In the genomic region with DNA sequence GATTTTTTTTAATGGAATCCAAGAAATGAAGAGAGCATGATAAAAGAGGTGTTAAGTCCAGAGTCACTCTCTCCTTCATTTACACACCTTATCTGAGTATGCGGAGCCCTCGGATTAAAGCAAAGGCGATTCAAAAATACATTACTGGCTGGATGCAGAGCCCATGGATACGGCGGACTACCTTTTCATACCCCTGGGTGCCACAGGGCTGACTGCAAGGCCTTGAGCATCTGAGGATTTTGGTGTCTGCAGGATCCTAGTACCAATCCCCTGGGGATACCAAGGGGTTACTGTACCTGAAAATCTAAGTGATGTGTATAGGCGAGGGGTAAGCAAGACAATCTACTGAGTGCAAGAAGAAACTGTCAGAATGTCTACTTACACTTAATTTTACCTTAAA, we compare ENCODE assay signal across 16 cellular contexts. TPM values are rescaled to one million over a fixed set of nuclear protein-coding genes. Genes with fewer than 3 reads are reported as not detected.
DNase-seq lines count a peak whose midpoint lies in the region; ATAC-seq lines count a peak whose summit lies in the region.
"Had no signal": no experiment of that assay in that cellular context is flagged by ENCODE, and none has a peak within 500 bp of the region (broad histone marks: within the 10 kb centered on the region; RNA-seq: fewer than 3 reads in every experiment).

No MANE protein-coding gene starts in this region.

- H3K4me3 Mint-ChIP-seq in T-helper 2 cell treated with Interferon-gamma antibody and Interleukin-4, amounts not matched to agents 5 μg/mL and 100 μg/mL, for 36 hours = peak overlapping the region; percentile 73
- H3K4me3 Mint-ChIP-seq in activated T-helper 1 cell treated with anti-CD3 and anti-CD28 coated beads, Interleukin-12 subunit alpha, Interleukin-12 subunit beta, Interleukin-2, Interleukin-4 antibody, amounts not matched to agents 30 ng/mL and 10 ng/mL and 1 ng/mL, durations not matched to agents 14 hours and 24 hours and 36 hours = peak overlapping the region; percentile 68
- H3K4me3 Mint-ChIP-seq in naive thymus-derived CD8-positive, alpha-beta T cell = peak overlapping the region in 9 of 10 donors; percentile 23 to 62 (median 51)
- H3K4me3 Mint-ChIP-seq: brain had no signal

- peaks cover 55% of the 10 kb centered on the region for H3K4me1 Mint-ChIP-seq in T-helper 2 cell treated with Interferon-gamma antibody and Interleukin-4, amounts not matched to agents 5 μg/mL and 100 μg/mL, for 36 hours (ENCODE audit: low read depth)
- H3K4me1 Mint-ChIP-seq in activated T-helper 1 cell treated with anti-CD3 and anti-CD28 coated beads, Interleukin-12 subunit alpha, Interleukin-12 subunit beta, Interleukin-2, Interleukin-4 antibody, amounts not matched to agents 30 ng/mL and 10 ng/mL and 1 ng/mL, durations not matched to agents 14 hours and 24 hours and 36 hours (ENCODE audit: low read depth) = peaks cover 64% of the 10 kb centered on the region
- peaks cover 32 to 95% (median 85%) of the 10 kb centered on the region in 4 donors for H3K4me1 Mint-ChIP-seq in naive thymus-derived CD8-positive, alpha-beta T cell

- intact Hi-C loops in activated T-helper 1 cell treated with anti-CD3 and anti-CD28 coated beads, Interleukin-12 subunit alpha, Interleukin-12 subunit beta, Interleukin-2, Interleukin-4 antibody, amounts not matched to agents 30 ng/mL and 10 ng/mL and 1 ng/mL, durations not matched to agents 14 hours and 24 hours and 36 hours (cut with micrococcal nuclease) = loop anchor here (1.0 kb wide), 4 partner anchors 11 to 64 kb away; no protein-coding TSS in a partner anchor

- no peak overlapping the region for H2BK15ac ChIP-seq in neuronal stem cell (ENCODE audit: low read length)

- no peak overlapping the region for H2BK120ac ChIP-seq in neuronal stem cell (ENCODE audit: low read depth, low read length)

- H3K9ac ChIP-seq in neuronal stem cell (ENCODE audit: low read depth, low read length, poor library complexity) = no peak overlapping the region

- H2BK5ac ChIP-seq in neuronal stem cell (ENCODE audit: low read length) = no peak overlapping the region

- H2BK12ac ChIP-seq in neuronal stem cell (ENCODE audit: low read length) = no peak overlapping the region

- peak overlapping the region; percentile 87 for H3K27ac Mint-ChIP-seq in T-helper 2 cell treated with Interferon-gamma antibody and Interleukin-4, amounts not matched to agents 5 μg/mL and 100 μg/mL, for 36 hours
- peak overlapping the region; percentile 91 for H3K27ac Mint-ChIP-seq in activated T-helper 1 cell treated with anti-CD3 and anti-CD28 coated beads, Interleukin-12 subunit alpha, Interleukin-12 subunit beta, Interleukin-2, Interleukin-4 antibody, amounts not matched to agents 30 ng/mL and 10 ng/mL and 1 ng/mL, durations not matched to agents 14 hours and 24 hours and 36 hours
- peak overlapping the region; percentile 61 to 97 (median 90) for H3K27ac Mint-ChIP-seq in naive thymus-derived CD8-positive, alpha-beta T cell
- H3K27ac Mint-ChIP-seq: brain had no signal

- no peak overlapping the region for H3K14ac ChIP-seq in neuronal stem cell (ENCODE audit: low read length)

- no CpG with 5 or more reads among the region's 6 CpGs for WGBS in neuronal stem cell (ENCODE audit: extremely low coverage in 2 of 2, insufficient read length in 2 of 2, insufficient replicate concordance in 1 of 2), 2 donors

- DNase-seq in T-helper 2 cell treated with Interferon-gamma antibody and Interleukin-4, amounts not matched to agents 5 μg/mL and 100 μg/mL, for 36 hours (ENCODE audit: low spot score) = no peak
- DNase-seq in T-helper 2 cell = no peak
- DNase-seq in activated T-helper 1 cell treated with anti-CD3 and anti-CD28 coated beads, Interleukin-12 subunit alpha, Interleukin-12 subunit beta, Interleukin-2, Interleukin-4 antibody, amounts not matched to agents 30 ng/mL and 10 ng/mL and 1 ng/mL, durations not matched to agents 14 hours and 24 hours and 36 hours (ENCODE audit: low spot score) = no peak
- no peak for DNase-seq in naive thymus-derived CD8-positive, alpha-beta T cell
- DNase-seq in neuronal stem cell (ENCODE audit: low spot score) = no peak
- DNase-seq in stimulated activated CD4-positive, alpha-beta T cell treated with anti-CD3 and anti-CD28 coated beads, Interleukin-4, amount 100 ng/mL, for 24 hours = no peak
- no peak for DNase-seq in NCI-H2081 treated with DMSO at 0.1 percent for 48 hours (lab: John Stamatoyannopoulos, UW)
- DNase-seq: 8988T, C1 segment of cervical spinal cord, DMS79 treated with DMSO at 0.1 percent for 48 hours, right cardiac atrium, SW 1271, tibial artery had no signal

- H3K36me3 ChIP-seq in neuronal stem cell (replicated peaks in 1 of 2; ENCODE audit: control insufficient read depth in 2 of 2, insufficient read depth in 2 of 2, low read length in 2 of 2) = no peaks in the 10 kb centered on the region
- H3K36me3 ChIP-seq: tibial artery had no signal

- POLR2A ChIA-PET in naive thymus-derived CD8-positive, alpha-beta T cell (lab: Charles Lee) = interaction anchor here (3.3 kb wide), 1 partner anchor 11 kb away, joined by 18 read pairs; no protein-coding TSS in a partner anchor

- no peak overlapping the region for H3K4me2 ChIP-seq in neuronal stem cell (ENCODE audit: insufficient read depth, low read length, poor library complexity, severe bottlenecking)

- peaks cover 0 to 2% of the 10 kb centered on the region in 2 donors for H3K9me3 ChIP-seq in neuronal stem cell (replicated peaks in 1 of 2; ENCODE audit: control insufficient read depth in 2 of 2, insufficient read depth in 1 of 2, low read depth in 1 of 2, low read length in 2 of 2)
- H3K9me3 ChIP-seq: tibial artery had no signal

- H4K91ac ChIP-seq in neuronal stem cell (ENCODE audit: low read depth, low read length, poor library complexity) = no peak overlapping the region

- peak; percentile 7 for ATAC-seq in GM21723 (IDR thresholded peaks at IDR 0.05; ENCODE audit: unreplicated experiment)
- no peak for ATAC-seq in naive thymus-derived CD8-positive, alpha-beta T cell

- no peak overlapping the region for H4K8ac ChIP-seq in neuronal stem cell (ENCODE audit: low read depth, low read length)

- H3K27me3 Mint-ChIP-seq in T-helper 2 cell treated with Interferon-gamma antibody and Interleukin-4, amounts not matched to agents 5 μg/mL and 100 μg/mL, for 36 hours (ENCODE audit: low read depth) = no peaks in the 10 kb centered on the region
- no peaks in the 10 kb centered on the region for H3K27me3 Mint-ChIP-seq in activated T-helper 1 cell treated with anti-CD3 and anti-CD28 coated beads, Interleukin-12 subunit alpha, Interleukin-12 subunit beta, Interleukin-2, Interleukin-4 antibody, amounts not matched to agents 30 ng/mL and 10 ng/mL and 1 ng/mL, durations not matched to agents 14 hours and 24 hours and 36 hours (ENCODE audit: insufficient read depth)
- H3K27me3 Mint-ChIP-seq in naive thymus-derived CD8-positive, alpha-beta T cell = no peaks in the 10 kb centered on the region

- no peak overlapping the region for H2AK5ac ChIP-seq in neuronal stem cell (ENCODE audit: low read depth, low read length)

- no peak overlapping the region for H2AFZ ChIP-seq in neuronal stem cell (ENCODE audit: low read length)

- H3K36me3 Mint-ChIP-seq in T-helper 2 cell treated with Interferon-gamma antibody and Interleukin-4, amounts not matched to agents 5 μg/mL and 100 μg/mL, for 36 hours (ENCODE audit: low read depth) = peaks cover 12% of the 10 kb centered on the region
- peaks cover 4% of the 10 kb centered on the region for H3K36me3 Mint-ChIP-seq in activated T-helper 1 cell treated with anti-CD3 and anti-CD28 coated beads, Interleukin-12 subunit alpha, Interleukin-12 subunit beta, Interleukin-2, Interleukin-4 antibody, amounts not matched to agents 30 ng/mL and 10 ng/mL and 1 ng/mL, durations not matched to agents 14 hours and 24 hours and 36 hours (ENCODE audit: low read depth)
- H3K36me3 Mint-ChIP-seq in naive thymus-derived CD8-positive, alpha-beta T cell = peaks cover 0 to 10% (median 0%) of the 10 kb centered on the region in 3 donors

- H3K4me3 ChIP-seq in neuronal stem cell (ENCODE audit: low read length in 2 of 2) = no peak overlapping the region
- H3K4me3 ChIP-seq: lung, tibial artery had no signal

- peaks cover 8 to 14% of the 10 kb centered on the region in 2 donors for H3K4me1 ChIP-seq in neuronal stem cell (ENCODE audit: control insufficient read depth in 2 of 2, insufficient read depth in 1 of 2, low read depth in 1 of 2, low read length in 2 of 2)

- H3K27ac ChIP-seq in neuronal stem cell (replicated peaks; ENCODE audit: low read length) = no peak overlapping the region
- H3K27ac ChIP-seq: tibial artery had no signal

- H3K18ac ChIP-seq in neuronal stem cell (ENCODE audit: low read length) = no peak overlapping the region

- H3K9me3 Mint-ChIP-seq in T-helper 2 cell treated with Interferon-gamma antibody and Interleukin-4, amounts not matched to agents 5 μg/mL and 100 μg/mL, for 36 hours = no peaks in the 10 kb centered on the region
- peaks cover 3% of the 10 kb centered on the region for H3K9me3 Mint-ChIP-seq in activated T-helper 1 cell treated with anti-CD3 and anti-CD28 coated beads, Interleukin-12 subunit alpha, Interleukin-12 subunit beta, Interleukin-2, Interleukin-4 antibody, amounts not matched to agents 30 ng/mL and 10 ng/mL and 1 ng/mL, durations not matched to agents 14 hours and 24 hours and 36 hours
- H3K9me3 Mint-ChIP-seq in naive thymus-derived CD8-positive, alpha-beta T cell = peaks cover 0 to 3% (median 0%) of the 10 kb centered on the region in 9 donors

- H3K23ac ChIP-seq in neuronal stem cell (ENCODE audit: low read depth, low read length, poor library complexity) = no peak overlapping the region

- H3K79me1 ChIP-seq in neuronal stem cell (ENCODE audit: low read depth, low read length) = peaks cover 1% of the 10 kb centered on the region

- H3K27me3 ChIP-seq in neuronal stem cell (ENCODE audit: control insufficient read depth in 3 of 3, insufficient read depth in 3 of 3, low read depth in 1 of 3, low read length in 3 of 3) = no peaks in the 10 kb centered on the region
- H3K27me3 ChIP-seq: tibial artery had no signal

- H3K4ac ChIP-seq in neuronal stem cell (ENCODE audit: low read length) = no peak overlapping the region

RNA-seq across cellular contexts. Expression of a gene that starts 20.5 kb away (rescaled TPM):
- total RNA-seq in activated T-helper 1 cell treated with anti-CD3 and anti-CD28 coated beads, Interleukin-12 subunit alpha, Interleukin-12 subunit beta, Interleukin-2, Interleukin-4 antibody, amounts not matched to agents 30 ng/mL and 10 ng/mL and 1 ng/mL, durations not matched to agents 14 hours and 24 hours and 36 hours = 92.7 and 104 TPM in 2 replicates
- 100 to 1,000 TPM; 152 to 169 TPM for total RNA-seq in naive thymus-derived CD8-positive, alpha-beta T cell
- 10 to 100 TPM; 54.3 to 77.5 (median 59.9) TPM for polyA plus RNA-seq in naive thymus-derived CD8-positive, alpha-beta T cell
- 20.6 TPM for polyA plus RNA-seq in neuronal stem cell (2013, experiment 1 of 2)
- 21.3 TPM for polyA plus RNA-seq in neuronal stem cell (2013, experiment 2 of 2)
